Comparison of ENCODE assay signal across 9 cellular contexts in genomic region chr7:158740013-158740656, GRCh38. TPM values are rescaled to one million over a fixed set of nuclear protein-coding genes. Genes with fewer than 3 reads are reported as not detected.
DNase-seq lines count a peak whose midpoint lies in the region; ATAC-seq and TF ChIP-seq lines count a peak whose summit lies in the region.
"Had no signal": no experiment of that assay in that cellular context is flagged by ENCODE, and none has a peak within 500 bp of the region (broad histone marks: within the 10 kb centered on the region; RNA-seq: fewer than 3 reads in every experiment).

No MANE protein-coding gene starts in this region.

- no peaks in the 10 kb centered on the region for H3K9me2 ChIP-seq in Loucy (replicated peaks; ENCODE audit: low read depth, low read length)

- no peak overlapping the region for H2BK15ac ChIP-seq in mesenchymal stem cell (ENCODE audit: low read depth, poor library complexity, severe bottlenecking)

- TF ChIP-seq CTCF in AG10803 (conservative IDR thresholded peaks at IDR 0.05; ENCODE audit: low read length), result no peak
- no peak; the same call in 1 of the 2 replicates for TF ChIP-seq CTCF in Loucy (conservative IDR thresholded peaks at IDR 0.05; ENCODE audit: low read length)
- no peak for TF ChIP-seq CTCF in colonic mucosa (IDR thresholded peaks at IDR 0.05)

- no peaks in the 10 kb centered on the region for H3K27me3 ChIP-seq in Loucy (ENCODE audit: insufficient read depth, low read length, poor library complexity, severe bottlenecking)
- no peaks in the 10 kb centered on the region for H3K27me3 ChIP-seq in mesenchymal stem cell (ENCODE audit: control insufficient read depth in 1 of 2, insufficient read depth in 1 of 2, low read length in 2 of 2)
- no peaks in the 10 kb centered on the region for H3K27me3 ChIP-seq in colonic mucosa

- no peak for ATAC-seq in GM21723 (IDR thresholded peaks at IDR 0.05; ENCODE audit: unreplicated experiment)
- no peak for ATAC-seq in HG03280 (IDR thresholded peaks at IDR 0.05; ENCODE audit: unreplicated experiment)
- ATAC-seq in GM21786 (IDR thresholded peaks at IDR 0.05; ENCODE audit: unreplicated experiment), result no peak

- no peak overlapping the region for H3K4me3 ChIP-seq in AG10803 (ENCODE audit: low read length)
- no peak overlapping the region for H3K4me3 ChIP-seq in Loucy (ENCODE audit: low read length, poor library complexity, severe bottlenecking)
- H3K4me3 ChIP-seq in mesenchymal stem cell (ENCODE audit: insufficient read depth in 1 of 2, low read depth in 1 of 2, low read length in 2 of 2), result peak overlapping the region in 1 of 2 experiments; percentile 9
- H3K4me3 ChIP-seq in colonic mucosa, result no peak overlapping the region

- no peaks in the 10 kb centered on the region for H3K79me2 ChIP-seq in Loucy (ENCODE audit: insufficient read depth, low read length)

- peak overlapping the region; percentile 16 for H3K4me2 ChIP-seq in Loucy (ENCODE audit: low read depth, low read length, poor library complexity, severe bottlenecking)
- H3K4me2 ChIP-seq in mesenchymal stem cell (ENCODE audit: low read length, poor library complexity, severe bottlenecking), result no peak overlapping the region

- H3K27ac ChIP-seq in mesenchymal stem cell (ENCODE audit: low read length, poor library complexity, severe bottlenecking) (peak overlapping the region; percentile 71), colonic mucosa (no peak overlapping the region)

- 12% methylated on average over 15 of the region's 15 CpGs for WGBS in mesenchymal stem cell

- H2AK5ac ChIP-seq in mesenchymal stem cell (ENCODE audit: low read length, severe bottlenecking), result no peak overlapping the region

- H2AFZ ChIP-seq in Loucy (ENCODE audit: low read length), result no peak overlapping the region
- no peak overlapping the region for H2AFZ ChIP-seq in mesenchymal stem cell (ENCODE audit: low read depth, low read length)

- H3K9me3 ChIP-seq in Loucy (ENCODE audit: insufficient read depth, low read depth, low read length) (no peaks in the 10 kb centered on the region), mesenchymal stem cell (ENCODE audit: control insufficient read depth, low read length) (no peaks in the 10 kb centered on the region), colonic mucosa (no peaks in the 10 kb centered on the region)

- H3K23ac ChIP-seq in mesenchymal stem cell (ENCODE audit: low read length in 2 of 2), result no peak overlapping the region

- H2BK5ac ChIP-seq in mesenchymal stem cell (ENCODE audit: low read depth, low read length, poor library complexity, severe bottlenecking), result no peak overlapping the region

- peak overlapping the region in 1 of 2 experiments; percentile 62 for H3K4ac ChIP-seq in mesenchymal stem cell (ENCODE audit: low read depth in 1 of 2, low read length in 2 of 2)

- H4K8ac ChIP-seq in mesenchymal stem cell (ENCODE audit: low read length), result peak overlapping the region; percentile 52

- H3K14ac ChIP-seq in mesenchymal stem cell (ENCODE audit: low read length in 2 of 2), result no peak overlapping the region

- H3K9ac ChIP-seq in Loucy (ENCODE audit: low read depth, low read length, poor library complexity, severe bottlenecking) (no peak overlapping the region), mesenchymal stem cell (ENCODE audit: low read length) (peak overlapping the region; percentile 62), colonic mucosa (ENCODE audit: low read depth in 2 of 2, low read length in 2 of 2) (no peak overlapping the region)

- peaks cover 26% of the 10 kb centered on the region for H3K79me1 ChIP-seq in mesenchymal stem cell (replicated peaks; ENCODE audit: low read length, poor library complexity, severe bottlenecking)

- no peaks in the 10 kb centered on the region; the same call in 1 of the 2 replicates for H3F3A ChIP-seq in Loucy (ENCODE audit: low read depth)

- H4K91ac ChIP-seq in mesenchymal stem cell (ENCODE audit: low read length), result no peak overlapping the region

- peak overlapping the region in 1 of 2 experiments; percentile 84 for H3K18ac ChIP-seq in mesenchymal stem cell (ENCODE audit: low read depth in 1 of 2, low read length in 2 of 2)

- DNase-seq in AG10803 (ENCODE audit: low read depth), result peak; percentile 62
- DNase-seq in brain pericyte (ENCODE audit: low read depth, low spot score), result peak; percentile 67
- peak; percentile 94 for DNase-seq in mesenchymal stem cell
- DNase-seq in colonic mucosa, result no peak
- DNase-seq: activated T-cell treated with anti-CD3 and anti-CD28 coated beads, Interleukin-2, amount 50 U/mL, for 1 hour had no signal

- peak overlapping the region in 1 of 2 experiments; percentile 49 for H2BK12ac ChIP-seq in mesenchymal stem cell (ENCODE audit: low read length in 2 of 2)

- intact Hi-C loops in colonic mucosa (cut with DNase I), result no loop called here

- H3K4me1 ChIP-seq in Loucy (ENCODE audit: insufficient read depth, low read length, poor library complexity, severe bottlenecking) (peaks cover 14% of the 10 kb centered on the region), mesenchymal stem cell (ENCODE audit: control insufficient read depth, insufficient read depth, low read depth, low read length) (peaks cover 19% of the 10 kb centered on the region), colonic mucosa (no peaks in the 10 kb centered on the region)

- no peak overlapping the region for H2BK120ac ChIP-seq in mesenchymal stem cell (ENCODE audit: low read depth, low read length)

- no peaks in the 10 kb centered on the region for H4K20me1 ChIP-seq in Loucy (ENCODE audit: insufficient read depth, low read length, poor library complexity, severe bottlenecking)

- H3K36me3 ChIP-seq in Loucy (ENCODE audit: insufficient read depth, low read length) (peaks cover 93% of the 10 kb centered on the region), mesenchymal stem cell (ENCODE audit: control insufficient read depth in 1 of 2, insufficient read depth in 2 of 2, low read depth in 1 of 2, low read length in 2 of 2) (peaks cover 54 to 96% of the 10 kb centered on the region in 2 experiments), colonic mucosa (peaks cover 6% of the 10 kb centered on the region)

RNA-seq across cellular contexts. Expression of gene NCAPG2, which starts 35.5 kb away (rescaled TPM):
- 4.7 TPM for polyA plus RNA-seq in mesenchymal stem cell (2013, experiment 1 of 2)
- 4.7 TPM for polyA plus RNA-seq in mesenchymal stem cell (2013, experiment 2 of 2)
- 10 to 100 TPM; 15.0 to 48.4 TPM for total RNA-seq in colonic mucosa
